9 cellular contexts compared by ENCODE assay signal in the genomic region with DNA sequence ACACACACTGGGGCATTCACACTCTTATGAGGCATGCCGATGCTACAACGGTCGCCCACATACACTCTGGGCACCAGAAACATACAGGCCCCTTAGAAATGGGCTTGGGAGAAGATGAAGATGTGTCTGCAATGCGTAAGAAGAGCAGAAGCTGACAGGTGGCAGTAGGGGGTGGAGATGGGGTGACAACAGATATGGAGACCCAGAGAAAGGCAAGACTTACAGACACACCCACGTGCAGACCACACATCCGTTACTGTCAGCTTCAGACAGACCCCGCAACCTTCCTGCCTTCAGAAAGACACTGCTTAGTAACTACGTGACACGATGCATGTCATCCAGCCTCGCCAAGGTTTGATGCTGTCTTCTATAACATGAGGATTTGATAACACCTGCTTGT.
DNase-seq lines count a peak whose midpoint lies in the region; ATAC-seq and TF ChIP-seq lines count a peak whose summit lies in the region.
"Had no signal": no experiment of that assay in that cellular context is flagged by ENCODE, and none has a peak within 500 bp of the region (broad histone marks: within the 10 kb centered on the region; RNA-seq: fewer than 3 reads in every experiment).

No MANE protein-coding gene starts in this region.

- no peak overlapping the region for H3K9ac ChIP-seq in mesendoderm (ENCODE audit: low read length)

- peak; percentile 68 to 96 (median 83) for DNase-seq in CD8-positive, alpha-beta T cell
- DNase-seq in activated CD4-positive, alpha-beta T cell treated with anti-CD3 and anti-CD28 coated beads for 24 hours (ENCODE audit: low read depth in 2 of 2): peak; percentile 38 to 63
- DNase-seq in central memory CD4-positive, alpha-beta T cell: peak; percentile 94
- peak; percentile 79 for DNase-seq in stimulated activated CD4-positive, alpha-beta T cell treated with anti-CD3 and anti-CD28 coated beads, Interleukin-1b, Interleukin-23, amount 100 ng/mL, for 48 hours
- DNase-seq in AG08396 (ENCODE audit: low spot score) (no peak), esophagus muscularis mucosa (ENCODE audit: extremely low spot score) (no peak), DMS53 treated with DMSO at 0.1 percent for 48 hours (lab: John Stamatoyannopoulos, UW; ENCODE audit: unreplicated experiment) (no peak), mesendoderm (no peak)
- DNase-seq: SJCRH30 had no signal

- peak; percentile 21 for TF ChIP-seq CTCF in CD8-positive, alpha-beta T cell (IDR thresholded peaks at IDR 0.05)
- no peak for TF ChIP-seq CTCF in esophagus muscularis mucosa (IDR thresholded peaks at IDR 0.05)

- 82% methylated on average over 10 of the region's 10 CpGs for WGBS in esophagus muscularis mucosa
- WGBS in mesendoderm (ENCODE audit: extremely low coverage, insufficient coverage, low lambda C conversion rate): no CpG with 5 or more reads among the region's 10 CpGs

- ATAC-seq in CD8-positive, alpha-beta T cell: peak; percentile 67

- no peak overlapping the region for H4K8ac ChIP-seq in mesendoderm (ENCODE audit: low read depth, low read length)

- peak overlapping the region; percentile 88 for H3K27ac ChIP-seq in CD8-positive, alpha-beta T cell (ENCODE audit: low read depth, low read length)
- H3K27ac ChIP-seq in esophagus muscularis mucosa (replicated peaks in 1 of 4): no peak overlapping the region
- no peak overlapping the region for H3K27ac ChIP-seq in mesendoderm (ENCODE audit: low read depth, low read length)
- H3K27ac ChIP-seq: SJCRH30 had no signal

- H2BK5ac ChIP-seq in mesendoderm (ENCODE audit: low read length): no peak overlapping the region

- H3K79me2 ChIP-seq in mesendoderm (ENCODE audit: control insufficient read depth, insufficient read depth, low read length): no peaks in the 10 kb centered on the region

- no peak overlapping the region for H2BK120ac ChIP-seq in mesendoderm (ENCODE audit: low read depth, low read length)

- no peak overlapping the region for H4K5ac ChIP-seq in mesendoderm (ENCODE audit: low read length)

- TF ChIP-seq EP300 in esophagus muscularis mucosa (IDR thresholded peaks at IDR 0.05): no peak

- no peak overlapping the region for H2BK15ac ChIP-seq in mesendoderm (replicated peaks; ENCODE audit: low read depth)

- H3K36me3 Mint-ChIP-seq in CD8-positive, alpha-beta T cell: no peaks in the 10 kb centered on the region

- H3K27ac Mint-ChIP-seq in CD8-positive, alpha-beta T cell: peak overlapping the region; percentile 100

- POLR2A ChIA-PET in CD8-positive, alpha-beta T cell (lab: Charles Lee): interaction anchor here (0.9 to 24.8 kb wide), 9 partner anchors 9 to 327 kb away, joined by 3 to 1192 read pairs (median 7); partner anchors contain the start of gene ZFP36L2

- H3K9me3 ChIP-seq in CD8-positive, alpha-beta T cell (ENCODE audit: low read length): no peaks in the 10 kb centered on the region
- H3K9me3 ChIP-seq in esophagus muscularis mucosa: no peaks in the 10 kb centered on the region
- H3K9me3 ChIP-seq: SJCRH30 had no signal

- peak overlapping the region; percentile 3 for H3K4me3 ChIP-seq in CD8-positive, alpha-beta T cell (ENCODE audit: low read depth, low read length)
- no peak overlapping the region for H3K4me3 ChIP-seq in esophagus muscularis mucosa
- no peak overlapping the region for H3K4me3 ChIP-seq in mesendoderm (ENCODE audit: low read length)
- H3K4me3 ChIP-seq: SJCRH30 had no signal

- H3K27me3 Mint-ChIP-seq in CD8-positive, alpha-beta T cell (ENCODE audit: low read depth): no peaks in the 10 kb centered on the region

- no peaks in the 10 kb centered on the region for H3K27me3 ChIP-seq in CD8-positive, alpha-beta T cell (ENCODE audit: insufficient read depth, low read length)
- no peaks in the 10 kb centered on the region for H3K27me3 ChIP-seq in esophagus muscularis mucosa
- H3K27me3 ChIP-seq in mesendoderm (ENCODE audit: insufficient read depth, low read length, poor library complexity): no peaks in the 10 kb centered on the region
- H3K27me3 ChIP-seq: SJCRH30 had no signal

- no peak overlapping the region for H3K4ac ChIP-seq in mesendoderm (ENCODE audit: low read depth, low read length)

- no peaks in the 10 kb centered on the region for H3K9me3 Mint-ChIP-seq in CD8-positive, alpha-beta T cell

- no peaks in the 10 kb centered on the region for H3K79me1 ChIP-seq in mesendoderm (ENCODE audit: low read length)

- no peak for TF ChIP-seq POLR2A in esophagus muscularis mucosa (IDR thresholded peaks at IDR 0.05; ENCODE audit: low read depth)

- no peaks in the 10 kb centered on the region for H3K36me3 ChIP-seq in CD8-positive, alpha-beta T cell (ENCODE audit: insufficient read depth, low read length)
- H3K36me3 ChIP-seq in esophagus muscularis mucosa (no peaks in the 10 kb centered on the region), mesendoderm (ENCODE audit: control insufficient read depth, insufficient read depth, low read length) (no peaks in the 10 kb centered on the region)
- H3K36me3 ChIP-seq: SJCRH30 had no signal

- no peak overlapping the region for H2AK5ac ChIP-seq in mesendoderm (ENCODE audit: low read length)

- peaks cover 95% of the 10 kb centered on the region for H3K4me1 ChIP-seq in CD8-positive, alpha-beta T cell (ENCODE audit: insufficient read depth, low read length)
- H3K4me1 ChIP-seq in esophagus muscularis mucosa: peaks cover 17 to 51% (median 38%) of the 10 kb centered on the region in 4 donors
- peaks cover 1% of the 10 kb centered on the region for H3K4me1 ChIP-seq in mesendoderm (ENCODE audit: control insufficient read depth, low read depth, low read length)
- H3K4me1 ChIP-seq: SJCRH30 had no signal

- H3K4me2 ChIP-seq in mesendoderm (ENCODE audit: low read length): no peak overlapping the region

- no peak overlapping the region for H3K18ac ChIP-seq in mesendoderm (ENCODE audit: low read length)

- H3K56ac ChIP-seq in mesendoderm (ENCODE audit: low read length): no peak overlapping the region

- H3K4me3 Mint-ChIP-seq in CD8-positive, alpha-beta T cell: peak overlapping the region; percentile 62

- CTCF ChIA-PET in CD8-positive, alpha-beta T cell (lab: Charles Lee): interaction anchor here (0.8 to 17.4 kb wide), 6 partner anchors 21 to 347 kb away, joined by 3 to 666 read pairs (median 4); partner anchors contain the start of gene ZFP36L2

- intact Hi-C loops in CD8-positive, alpha-beta T cell (cut with DNase I, micrococcal nuclease): loop anchor here (1.0 to 10.0 kb wide), 4 partner anchors 21 to 1032 kb away; no protein-coding TSS in a partner anchor
- intact Hi-C loops in esophagus muscularis mucosa (cut with DNase I): loop anchor here (10.0 kb wide), 2 partner anchors 312 to 358 kb away; no protein-coding TSS in a partner anchor

- H3K23ac ChIP-seq in mesendoderm (ENCODE audit: low read length): no peak overlapping the region

- peaks cover 85% of the 10 kb centered on the region for H3K4me1 Mint-ChIP-seq in CD8-positive, alpha-beta T cell (ENCODE audit: low read depth)

Comparison
In these comparisons a context has a peak if more than half of its experiments do, and no peak if none do; other contexts are left out.
1. DNase-seq: peak in CD8-positive, alpha-beta T cell (7 of 7), activated CD4-positive, alpha-beta T cell treated with anti-CD3 and anti-CD28 coated beads for 24 hours (2 of 2), central memory CD4-positive, alpha-beta T cell (single experiment) and stimulated activated CD4-positive, alpha-beta T cell treated with anti-CD3 and anti-CD28 coated beads, Interleukin-1b, Interleukin-23, amount 100 ng/mL, for 48 hours (single experiment); none in AG08396 (single experiment), esophagus muscularis mucosa (single experiment), DMS53 treated with DMSO at 0.1 percent for 48 hours (single experiment) and mesendoderm (single experiment).